9 cellular contexts compared by ENCODE assay signal in genomic region chr9:18438300-18438925, GRCh38. TPM values are rescaled to one million over a fixed set of nuclear protein-coding genes. Genes with fewer than 3 reads are reported as not detected.
DNase-seq lines count a peak whose midpoint lies in the region; ATAC-seq and TF ChIP-seq lines count a peak whose summit lies in the region.
"Had no signal": no experiment of that assay in that cellular context is flagged by ENCODE, and none has a peak within 500 bp of the region (broad histone marks: within the 10 kb centered on the region; RNA-seq: fewer than 3 reads in every experiment).

No MANE protein-coding gene starts in this region.

- ATAC-seq in GM21447 (IDR thresholded peaks at IDR 0.05; ENCODE audit: unreplicated experiment), result no peak

- intact Hi-C loops in sigmoid colon (cut with DNase I), result no loop called here

- H3K9me3 ChIP-seq in GM23248 (ENCODE audit: low read depth), result no peaks in the 10 kb centered on the region
- no peaks in the 10 kb centered on the region for H3K9me3 ChIP-seq in iPS-15b (ENCODE audit: control insufficient read depth, insufficient read depth, low read length)
- H3K9me3 ChIP-seq in sigmoid colon, result no peaks in the 10 kb centered on the region

- DNase-seq in GM23248, result peak; percentile 72
- peak; percentile 22 for DNase-seq in brain pericyte (ENCODE audit: low read depth, low spot score)
- DNase-seq in sigmoid colon, result peak; percentile 77
- DNase-seq in NCI-H2196 (lab: John Stamatoyannopoulos, UW; ENCODE audit: unreplicated experiment), result no peak
- DNase-seq in activated CD4-positive, alpha-beta T cell treated with anti-CD3 and anti-CD28 coated beads for 48 hours, result no peak
- DNase-seq in NCI-H1436 treated with DMSO at 0.1 percent for 48 hours (lab: John Stamatoyannopoulos, UW), result no peak
- DNase-seq: NCI-H748 treated with DMSO at 0.1 percent for 48 hours had no signal

- no peak for TF ChIP-seq EP300 in sigmoid colon (IDR thresholded peaks at IDR 0.05)

- H2AFZ ChIP-seq in GM23248, result peak overlapping the region; percentile 98

- no peaks in the 10 kb centered on the region for H4K20me1 ChIP-seq in GM23248 (ENCODE audit: insufficient read depth)

- H3F3A ChIP-seq in GM23248 (ENCODE audit: insufficient read depth), result peaks cover 27% of the 10 kb centered on the region

- no peak for TF ChIP-seq POLR2A in sigmoid colon (IDR thresholded peaks at IDR 0.05)

- H3K36me3 ChIP-seq in GM23248 (ENCODE audit: low read depth) (no peaks in the 10 kb centered on the region), iPS-15b (ENCODE audit: control insufficient read depth, insufficient read depth, low read length) (no peaks in the 10 kb centered on the region), sigmoid colon (no peaks in the 10 kb centered on the region)

- H3K4me3 ChIP-seq in GM23248, result peak overlapping the region; percentile 72
- peak overlapping the region; percentile 36 for H3K4me3 ChIP-seq in iPS-15b (ENCODE audit: low read depth, low read length)
- peak overlapping the region; percentile 32 to 51 (median 48) for H3K4me3 ChIP-seq in sigmoid colon

- H3K9ac ChIP-seq in GM23248, result peak overlapping the region; percentile 76
- H3K9ac ChIP-seq in iPS-15b (ENCODE audit: low read depth, low read length), result no peak overlapping the region

- no peaks in the 10 kb centered on the region for H3K9me2 ChIP-seq in GM23248 (ENCODE audit: insufficient read depth)

- H3K79me2 ChIP-seq in GM23248 (ENCODE audit: insufficient read depth), result no peaks in the 10 kb centered on the region

- H3K27ac ChIP-seq in GM23248, result peak overlapping the region; percentile 77
- H3K27ac ChIP-seq in sigmoid colon, result peak overlapping the region; percentile 58 to 80 (median 64)

- in situ Hi-C loops in GM23248 (cut with MboI), result loop anchor here (25.0 kb wide), 2 partner anchors 176 to 626 kb away; no protein-coding TSS in a partner anchor

- no peaks in the 10 kb centered on the region for H3K27me3 ChIP-seq in GM23248 (replicated peaks; ENCODE audit: insufficient read depth)
- peaks cover 8% of the 10 kb centered on the region for H3K27me3 ChIP-seq in iPS-15b (ENCODE audit: control insufficient read depth, insufficient read depth, low read length)
- no peaks in the 10 kb centered on the region for H3K27me3 ChIP-seq in sigmoid colon

- TF ChIP-seq CTCF in sigmoid colon (IDR thresholded peaks at IDR 0.05), result peak in 1 of 4 experiments; percentile 33

- H3K4me2 ChIP-seq in GM23248 (ENCODE audit: unreplicated experiment), result peak overlapping the region; percentile 84

- WGBS in GM23248 (ENCODE audit: low coverage in 1 of 2, low lambda C conversion rate in 2 of 2, missing lambda C conversion rate in 2 of 2), 2 experiments, result 3 to 5% methylated on average over 30 to 31 of the region's 31 CpGs
- 21 to 71% methylated on average over 31 of the region's 31 CpGs for WGBS in sigmoid colon, 2 donors

- peaks cover 49% of the 10 kb centered on the region for H3K4me1 ChIP-seq in GM23248 (ENCODE audit: insufficient read depth)
- peaks cover 5% of the 10 kb centered on the region for H3K4me1 ChIP-seq in iPS-15b (ENCODE audit: control insufficient read depth, insufficient read depth, low read length)
- H3K4me1 ChIP-seq in sigmoid colon, result peaks cover 0 to 33% (median 27%) of the 10 kb centered on the region in 4 donors

RNA-seq across cellular contexts. Expression of gene ADAMTSL1, which starts 35.5 kb away (rescaled TPM):
- total RNA-seq in GM23248 (2014; rRNA removed; shearing (Covaris generic)), result 255 and 273 TPM in 2 replicates
- polyA plus RNA-seq in GM23248 (2016; fragmentation: Nextera tagmentation; extraction: Ambion mirVana), result 77.0 and 77.5 TPM in 2 replicates
- total RNA-seq in sigmoid colon, result 10 to 100 TPM in 2 of 4 donors, 1 to 10 TPM in 2; 6.5 to 13.6 (median 10.0) TPM
- polyA plus RNA-seq in sigmoid colon, result 1 to 10 TPM; 1.4 to 3.7 (median 2.4) TPM

Comparison
In these comparisons a context has a peak if more than half of its experiments do, and no peak if none do; other contexts are left out.
1. DNase-seq: peak in GM23248 (single experiment), brain pericyte (single experiment) and sigmoid colon (single experiment); none in NCI-H2196 (single experiment), activated CD4-positive, alpha-beta T cell treated with anti-CD3 and anti-CD28 coated beads for 48 hours (single experiment) and NCI-H1436 treated with DMSO at 0.1 percent for 48 hours (single experiment).
2. RNA of gene ADAMTSL1, which starts 35.5 kb away (total RNA-seq): 255 to 273 TPM in GM23248; 6.5 to 13.6 TPM in sigmoid colon; every median in the first group is over 10 times any median in the second.
3. Peak in every context shown above with its lines, with median percentiles within 50 percentile points of each other: H3K4me3 ChIP-seq.